In the genomic region with DNA sequence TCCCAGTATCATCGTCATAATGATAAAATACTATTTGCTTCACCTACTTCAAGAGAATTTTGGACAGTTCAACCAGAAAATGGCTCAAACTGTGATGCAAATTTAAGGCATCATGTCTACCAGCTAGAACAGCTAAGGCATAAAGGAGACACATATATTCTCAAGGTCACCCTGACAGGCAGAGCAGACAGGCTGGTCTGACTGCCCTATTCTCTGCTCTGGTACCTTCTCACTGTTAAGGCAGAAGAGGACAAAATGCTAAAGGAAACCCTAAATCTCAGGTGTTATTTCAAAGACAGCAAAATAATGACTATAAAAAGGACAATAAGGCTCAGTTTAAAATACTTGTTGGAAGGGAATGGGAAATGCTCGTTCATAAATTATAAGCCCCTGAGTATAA, we compare ENCODE assay signal across 20 cellular contexts.
DNase-seq lines count a peak whose midpoint lies in the region; ATAC-seq, FAIRE-seq and TF ChIP-seq lines count a peak whose summit lies in the region.
"Had no signal": no experiment of that assay in that cellular context is flagged by ENCODE, and none has a peak within 500 bp of the region (broad histone marks: within the 10 kb centered on the region; RNA-seq: fewer than 3 reads in every experiment).

No MANE protein-coding gene starts in this region.

- H4K91ac ChIP-seq in H1 (replicated peaks; ENCODE audit: insufficient read length, low read length) = no peak overlapping the region

- no peaks in the 10 kb centered on the region for H3K79me2 ChIP-seq in H1 (ENCODE audit: control insufficient read depth in 1 of 2, insufficient read depth in 2 of 2, low read length in 2 of 2)

- H3K4me3 ChIP-seq in CD4-positive, CD25-positive, alpha-beta regulatory T cell (ENCODE audit: low read depth, low read length) = peak overlapping the region; percentile 77
- no peak overlapping the region for H3K4me3 ChIP-seq in H1 (ENCODE audit: extremely low read depth in 1 of 4, insufficient read depth in 2 of 4, low read depth in 3 of 4, low read length in 4 of 4)
- H3K4me3 ChIP-seq in H7 (ENCODE audit: insufficient read depth, low read depth, low read length) = no peak overlapping the region
- H3K4me3 ChIP-seq: adrenal gland, ovary, vagina had no signal

- TF ChIP-seq CTCF in H1 (IDR thresholded peaks at IDR 0.05; ENCODE audit: control extremely low read depth in 1 of 3, insufficient read depth in 1 of 3, low read depth in 1 of 3, low read length in 3 of 3) (no peak), endothelial cell (IDR thresholded peaks at IDR 0.05; ENCODE audit: unreplicated experiment) (no peak)

- H2BK120ac ChIP-seq in H1 (replicated peaks; ENCODE audit: low read depth, low read length) = no peak overlapping the region

- H2BK12ac ChIP-seq in H1 (ENCODE audit: low read depth, low read length) = no peak overlapping the region

- H3K4me2 ChIP-seq in H1 (ENCODE audit: insufficient read depth in 1 of 2, low read depth in 2 of 2, low read length in 2 of 2) = no peak overlapping the region

- no peaks in the 10 kb centered on the region for H3K27me3 Mint-ChIP-seq in CD4-positive, CD25-positive, alpha-beta regulatory T cell
- H3K27me3 Mint-ChIP-seq in T-cell (no peaks in the 10 kb centered on the region), endothelial cell (ENCODE audit: unreplicated experiment) (no peaks in the 10 kb centered on the region)

- no peak for ATAC-seq in CD4-positive, CD25-positive, alpha-beta regulatory T cell (ENCODE audit: low read depth in 2 of 2)
- no peak for ATAC-seq in T-cell (replicated peaks in 1 of 4)
- no peak for ATAC-seq in GM19035 (IDR thresholded peaks at IDR 0.05; ENCODE audit: unreplicated experiment)
- ATAC-seq: sciatic nerve had no signal

- H3K27ac ChIP-seq in CD4-positive, CD25-positive, alpha-beta regulatory T cell (ENCODE audit: insufficient read depth, low read length, poor library complexity, severe bottlenecking) = no peak overlapping the region
- H3K27ac ChIP-seq in H1 (ENCODE audit: low read depth, low read length) = no peak overlapping the region
- H3K27ac ChIP-seq: adrenal gland, ovary, vagina had no signal

- H2AFZ ChIP-seq in H1 (ENCODE audit: low read length) = no peak overlapping the region

- H3K36me3 ChIP-seq in CD4-positive, CD25-positive, alpha-beta regulatory T cell (ENCODE audit: control insufficient read depth, insufficient read depth, low read length) = peaks cover 15% of the 10 kb centered on the region
- peaks cover 3 to 17% (median 8%) of the 10 kb centered on the region in 4 experiments; a peak in 6 of 8 replicates for H3K36me3 ChIP-seq in H1 (ENCODE audit: control insufficient read depth in 2 of 4, insufficient read depth in 4 of 4, low read length in 3 of 4)
- peaks cover 2% of the 10 kb centered on the region for H3K36me3 ChIP-seq in H7 (replicated peaks; ENCODE audit: control insufficient read depth, insufficient read depth, low read length)
- H3K36me3 ChIP-seq: ovary had no signal

- FAIRE-seq in GM19239 (lab: Jason Lieb, UNC) (peak; percentile 75), H1 (lab: Jason Lieb, UNC) (no peak)

- peak overlapping the region in 2 of 3 donors; percentile 7 to 90 for H3K27ac Mint-ChIP-seq in CD4-positive, CD25-positive, alpha-beta regulatory T cell
- no peak overlapping the region for H3K27ac Mint-ChIP-seq in T-cell
- H3K27ac Mint-ChIP-seq in endothelial cell (ENCODE audit: unreplicated experiment) = no peak overlapping the region
- H3K27ac Mint-ChIP-seq: activated CD4-positive, alpha-beta memory T cell treated with anti-CD3 and anti-CD28 coated beads, Interleukin-2, amount 10 ng/mL, durations not matched to agents 7 days and 5 days; activated T-helper 1 cell treated with anti-CD3 and anti-CD28 coated beads, Interleukin-12 subunit alpha, Interleukin-12 subunit beta, Interleukin-2, Interleukin-4 antibody, amounts not matched to agents 30 ng/mL and 10 ng/mL and 1 ng/mL, durations not matched to agents 14 hours and 24 hours and 36 hours had no signal

- H3K23me2 ChIP-seq in H1 (ENCODE audit: low read depth, low read length) = no peaks in the 10 kb centered on the region

- H2BK15ac ChIP-seq in H1 (ENCODE audit: low read length) = no peak overlapping the region

- H3K9me3 Mint-ChIP-seq in CD4-positive, CD25-positive, alpha-beta regulatory T cell = no peaks in the 10 kb centered on the region
- H3K9me3 Mint-ChIP-seq in T-cell (no peaks in the 10 kb centered on the region), endothelial cell (ENCODE audit: unreplicated experiment) (no peaks in the 10 kb centered on the region)
- H3K9me3 Mint-ChIP-seq: activated CD4-positive, alpha-beta memory T cell treated with anti-CD3 and anti-CD28 coated beads, Interleukin-2, amount 10 ng/mL, durations not matched to agents 7 days and 5 days; activated T-helper 1 cell treated with anti-CD3 and anti-CD28 coated beads, Interleukin-12 subunit alpha, Interleukin-12 subunit beta, Interleukin-2, Interleukin-4 antibody, amounts not matched to agents 30 ng/mL and 10 ng/mL and 1 ng/mL, durations not matched to agents 14 hours and 24 hours and 36 hours had no signal

- POLR2A ChIA-PET in T-cell (lab: Charles Lee) = no interaction called here
- POLR2A ChIA-PET in H1 (lab: Charles Lee; ENCODE audit: partially characterized antibody) = interaction anchor here (1.5 kb wide), 1 partner anchor 19 kb away, joined by 5 read pairs; no protein-coding TSS in a partner anchor

- no peak overlapping the region for H3K18ac ChIP-seq in H1 (ENCODE audit: extremely low read depth, low read length)

- H3K9me3 ChIP-seq in CD4-positive, CD25-positive, alpha-beta regulatory T cell (ENCODE audit: control insufficient read depth in 2 of 2, low read length in 2 of 2) = no peaks in the 10 kb centered on the region
- no peaks in the 10 kb centered on the region for H3K9me3 ChIP-seq in H1 (ENCODE audit: insufficient read depth in 2 of 2, low read depth in 1 of 2, low read length in 1 of 2)
- H3K9me3 ChIP-seq: adrenal gland, ovary, vagina had no signal

- TF ChIP-seq POLR2A in H1 (IDR thresholded peaks at IDR 0.05; ENCODE audit: control extremely low read depth in 1 of 2, low read depth in 2 of 2, low read length in 2 of 2) = no peak

- no peaks in the 10 kb centered on the region for H4K20me1 ChIP-seq in H1 (replicated peaks in 1 of 2; ENCODE audit: control insufficient read depth in 1 of 2, insufficient read depth in 2 of 2, low read length in 2 of 2)

- DNase-seq in CD4-positive, CD25-positive, alpha-beta regulatory T cell = no peak
- DNase-seq in GM19239 (ENCODE audit: insufficient read length, low spot score) (no peak), T-cell (no peak), H1 (ENCODE audit: low read depth in 1 of 2, low spot score in 2 of 2) (no peak), cerebellar nuclear complex (lab: John Stamatoyannopoulos, UW) (no peak), endothelial cell (ENCODE audit: low spot score) (no peak), H7 (no peak)
- DNase-seq: activated CD4-positive, alpha-beta memory T cell treated with anti-CD3 and anti-CD28 coated beads, Interleukin-2, amount 10 ng/mL, durations not matched to agents 7 days and 5 days; adrenal gland; effector CD4-positive, alpha-beta T cell; glutamatergic neuron; HCEC 1CT; KG1; NCI-H1105 treated with DMSO at 0.1 percent for 48 hours; NCI-H774; ovary had no signal

- H3K56ac ChIP-seq in H1 (replicated peaks; ENCODE audit: insufficient read length, low read depth, low read length) = no peak overlapping the region

- TF ChIP-seq RAD21 in H1 (IDR thresholded peaks at IDR 0.05 in 1 of 2, conservative IDR thresholded peaks at IDR 0.05 in 1 of 2; ENCODE audit: low read depth in 2 of 2, low read length in 2 of 2) = no peak

- H2AK5ac ChIP-seq in H1 (ENCODE audit: low read depth, low read length) = no peak overlapping the region

- no peak overlapping the region for H3K14ac ChIP-seq in H1 (ENCODE audit: insufficient read length)

- no peak overlapping the region for H3K23ac ChIP-seq in H1 (ENCODE audit: insufficient read length)

- H3K4me1 ChIP-seq in CD4-positive, CD25-positive, alpha-beta regulatory T cell (ENCODE audit: control insufficient read depth, insufficient read depth, low read length, poor library complexity, severe bottlenecking) = peaks cover 18% of the 10 kb centered on the region
- H3K4me1 ChIP-seq in H1 (replicated peaks in 1 of 4; ENCODE audit: control insufficient read depth in 3 of 4, insufficient read depth in 4 of 4, low read length in 3 of 4) = peaks cover 0 to 12% (median 10%) of the 10 kb centered on the region in 4 experiments; a peak in 4 of 7 replicates
- H3K4me1 ChIP-seq: adrenal gland had no signal

- TF ChIP-seq EP300 in H1 (IDR thresholded peaks at IDR 0.05; ENCODE audit: borderline replicate concordance in 1 of 2, low read depth in 2 of 2, low read length in 2 of 2) = no peak

- no peaks in the 10 kb centered on the region for H3K79me1 ChIP-seq in H1 (ENCODE audit: low read depth, low read length)

- peaks cover 22% of the 10 kb centered on the region for H3K36me3 Mint-ChIP-seq in CD4-positive, CD25-positive, alpha-beta regulatory T cell
- H3K36me3 Mint-ChIP-seq in T-cell = peaks cover 45% of the 10 kb centered on the region
- peaks cover 4% of the 10 kb centered on the region for H3K36me3 Mint-ChIP-seq in endothelial cell (ENCODE audit: low read depth, unreplicated experiment)

- peaks cover 25 to 49% (median 42%) of the 10 kb centered on the region in 4 donors for H3K4me1 Mint-ChIP-seq in CD4-positive, CD25-positive, alpha-beta regulatory T cell
- H3K4me1 Mint-ChIP-seq in T-cell (peaks cover 46 to 53% (median 51%) of the 10 kb centered on the region in 3 donors), endothelial cell (ENCODE audit: unreplicated experiment) (peaks cover 5% of the 10 kb centered on the region)

- H3K4ac ChIP-seq in H1 (replicated peaks; ENCODE audit: insufficient read length, low read depth, low read length) = no peak overlapping the region

- CTCF ChIA-PET in T-cell (lab: Charles Lee) (interaction anchor here in 1 of 2 donors (0.6 kb wide), 1 partner anchor 36 kb away, joined by 3 read pairs; no protein-coding TSS in a partner anchor), H1 (lab: Charles Lee; ENCODE audit: partially characterized antibody) (interaction anchor here (0.8 to 0.9 kb wide), 2 partner anchors 12 to 49 kb away, joined by 3 to 4 read pairs; no protein-coding TSS in a partner anchor)

- H4K5ac ChIP-seq in H1 (ENCODE audit: insufficient read length, low read depth, low read length) = peak overlapping the region; percentile 44

- no peak overlapping the region for H3K9ac ChIP-seq in H1 (replicated peaks in 1 of 4; ENCODE audit: extremely low read depth in 1 of 4, low read depth in 3 of 4, low read length in 3 of 4)

- no peak overlapping the region for H2BK5ac ChIP-seq in H1 (ENCODE audit: low read depth, low read length)

- no peaks in the 10 kb centered on the region for H3K27me3 ChIP-seq in CD4-positive, CD25-positive, alpha-beta regulatory T cell (ENCODE audit: control insufficient read depth, insufficient read depth, low read length)
- H3K27me3 ChIP-seq in H1 (replicated peaks in 1 of 4; ENCODE audit: control insufficient read depth in 3 of 4, extremely low read depth in 1 of 4, insufficient read depth in 3 of 4, low read length in 3 of 4) (no peaks in the 10 kb centered on the region), H7 (ENCODE audit: control insufficient read depth, insufficient read depth, low read length) (no peaks in the 10 kb centered on the region)
- H3K27me3 ChIP-seq: adrenal gland, ovary, vagina had no signal

- peak overlapping the region in 3 of 4 donors; percentile 1 to 76 (median 76) for H3K4me3 Mint-ChIP-seq in CD4-positive, CD25-positive, alpha-beta regulatory T cell
- peak overlapping the region in 2 of 3 donors; percentile 47 to 48 for H3K4me3 Mint-ChIP-seq in T-cell
- H3K4me3 Mint-ChIP-seq in endothelial cell (ENCODE audit: unreplicated experiment) = no peak overlapping the region
- H3K4me3 Mint-ChIP-seq: activated CD4-positive, alpha-beta memory T cell treated with anti-CD3 and anti-CD28 coated beads, Interleukin-2, amount 10 ng/mL, durations not matched to agents 7 days and 5 days; activated T-helper 1 cell treated with anti-CD3 and anti-CD28 coated beads, Interleukin-12 subunit alpha, Interleukin-12 subunit beta, Interleukin-2, Interleukin-4 antibody, amounts not matched to agents 30 ng/mL and 10 ng/mL and 1 ng/mL, durations not matched to agents 14 hours and 24 hours and 36 hours had no signal

- no peak overlapping the region for H2BK20ac ChIP-seq in H1 (ENCODE audit: low read length)

- WGBS in H1 (ENCODE audit: extremely low coverage in 1 of 2, insufficient coverage in 1 of 2, insufficient read length in 1 of 2, insufficient replicate concordance in 2 of 2, low coverage in 1 of 2, low lambda C conversion rate in 2 of 2, missing lambda C conversion rate in 1 of 2), 2 experiments = 97% methylated on average over 2 of the region's 2 CpGs; no CpG with 5 or more reads in 1 of the 2 experiments

- no peak overlapping the region for H4K8ac ChIP-seq in H1 (ENCODE audit: extremely low read depth, insufficient read depth, low read length)

Comparison
In these comparisons a context has a peak if more than half of its experiments do, and no peak if none do; other contexts are left out.
1. H3K27ac Mint-ChIP-seq: peak in CD4-positive, CD25-positive, alpha-beta regulatory T cell (2 of 3); none in T-cell (0 of 2) and endothelial cell (single experiment).